Comparison of ENCODE assay signal across 16 cellular contexts in genomic region chr1:173570370-173571030, GRCh38. TPM values are rescaled to one million over a fixed set of nuclear protein-coding genes. Genes with fewer than 3 reads are reported as not detected.
A peak's percentile ranks its signal among the peaks of the same experiment; 100 is the strongest.
DNase-seq lines count a peak whose midpoint lies in the region; ATAC-seq and TF ChIP-seq lines count a peak whose summit lies in the region.
"Had no signal": no experiment of that assay in that cellular context is flagged by ENCODE, and none has a peak within 500 bp of the region (broad histone marks: within the 10 kb centered on the region; RNA-seq: fewer than 3 reads in every experiment).

No MANE protein-coding gene starts in this region.

- DNase-seq in neuronal stem cell (ENCODE audit: low spot score) (no peak), NCI-H1092 (lab: John Stamatoyannopoulos, UW) (no peak), GM13977 (ENCODE audit: low spot score) (no peak)
- no peak for DNase-seq in stimulated activated naive CD4-positive, alpha-beta T cell (lab: John Stamatoyannopoulos, UW)
- DNase-seq: activated CD4-positive, CD25-positive, alpha-beta regulatory T cell treated with anti-CD3 and anti-CD28 coated beads, Interleukin-2, amount 50 U/mL, for 72 hours; glutamatergic neuron; naive thymus-derived CD8-positive, alpha-beta T cell had no signal

- in situ Hi-C loops in GM13977 (cut with MboI; ENCODE audit: low pct_unique_long_range_greater_than_20kb, low sequenced_read_pairs, unreplicated experiment) = no loop called here

- H3K27ac ChIP-seq in neuronal stem cell (replicated peaks; ENCODE audit: low read length) = no peak overlapping the region
- H3K27ac ChIP-seq: C4-2B, cardiac muscle cell, HL-60, right atrium auricular region had no signal

- H2AK5ac ChIP-seq in neuronal stem cell (ENCODE audit: low read depth, low read length) = no peak overlapping the region

- H3K9me3 ChIP-seq in neuronal stem cell (replicated peaks in 1 of 2; ENCODE audit: control insufficient read depth in 2 of 2, insufficient read depth in 1 of 2, low read depth in 1 of 2, low read length in 2 of 2) = no peaks in the 10 kb centered on the region

- no peak overlapping the region for H3K14ac ChIP-seq in neuronal stem cell (ENCODE audit: low read length)

- H3K23ac ChIP-seq in neuronal stem cell (ENCODE audit: low read depth, low read length, poor library complexity) = no peak overlapping the region

- H4K91ac ChIP-seq in neuronal stem cell (ENCODE audit: low read depth, low read length, poor library complexity) = no peak overlapping the region

- no peaks in the 10 kb centered on the region for H3K4me1 ChIP-seq in neuronal stem cell (ENCODE audit: control insufficient read depth in 2 of 2, insufficient read depth in 1 of 2, low read depth in 1 of 2, low read length in 2 of 2)
- H3K4me1 ChIP-seq: right atrium auricular region had no signal

- H3K4ac ChIP-seq in neuronal stem cell (ENCODE audit: low read length) = no peak overlapping the region

- H3K36me3 ChIP-seq in neuronal stem cell (replicated peaks in 1 of 2; ENCODE audit: control insufficient read depth in 2 of 2, insufficient read depth in 2 of 2, low read length in 2 of 2) = no peaks in the 10 kb centered on the region
- H3K36me3 ChIP-seq: cardiac muscle cell, right atrium auricular region had no signal

- H3K27me3 ChIP-seq in neuronal stem cell (ENCODE audit: control insufficient read depth in 3 of 3, insufficient read depth in 3 of 3, low read depth in 1 of 3, low read length in 3 of 3) = no peaks in the 10 kb centered on the region
- H3K27me3 ChIP-seq: cardiac muscle cell, right atrium auricular region had no signal

- H4K8ac ChIP-seq in neuronal stem cell (ENCODE audit: low read depth, low read length) = no peak overlapping the region

- ATAC-seq in GM19023 (IDR thresholded peaks at IDR 0.05; ENCODE audit: unreplicated experiment) (peak; percentile 91), GM21717 (IDR thresholded peaks at IDR 0.05; ENCODE audit: unreplicated experiment) (peak; percentile 83), HG03432 (IDR thresholded peaks at IDR 0.05; ENCODE audit: unreplicated experiment) (peak; percentile 78)
- ATAC-seq: HCT116 had no signal

- H2BK15ac ChIP-seq in neuronal stem cell (ENCODE audit: low read length) = no peak overlapping the region

- no peak overlapping the region for H2BK120ac ChIP-seq in neuronal stem cell (ENCODE audit: low read depth, low read length)

- H3K4me2 ChIP-seq in neuronal stem cell (ENCODE audit: insufficient read depth, low read length, poor library complexity, severe bottlenecking) = no peak overlapping the region

- H2AFZ ChIP-seq in neuronal stem cell (ENCODE audit: low read length) = peak overlapping the region; percentile 29

- no peak overlapping the region for H3K9ac ChIP-seq in neuronal stem cell (ENCODE audit: low read depth, low read length, poor library complexity)

- no peak overlapping the region for H3K18ac ChIP-seq in neuronal stem cell (ENCODE audit: low read length)

- no CpG with 5 or more reads among the region's 4 CpGs for WGBS in neuronal stem cell (ENCODE audit: extremely low coverage in 2 of 2, insufficient read length in 2 of 2, insufficient replicate concordance in 1 of 2), 2 donors

- TF ChIP-seq CTCF in GM13977 (IDR thresholded peaks at IDR 0.05; ENCODE audit: extremely low read depth, insufficient read depth, missing control alignments) = no peak

- no peak overlapping the region for H2BK5ac ChIP-seq in neuronal stem cell (ENCODE audit: low read length)

- H2BK12ac ChIP-seq in neuronal stem cell (ENCODE audit: low read length) = no peak overlapping the region

- no peaks in the 10 kb centered on the region for H3K79me1 ChIP-seq in neuronal stem cell (ENCODE audit: low read depth, low read length)

- no peak overlapping the region for H3K4me3 ChIP-seq in neuronal stem cell (ENCODE audit: low read length in 2 of 2)
- H3K4me3 ChIP-seq: cardiac muscle cell, right atrium auricular region had no signal

RNA-seq across cellular contexts. Expression of gene SLC9C2, which starts 32.4 kb away (rescaled TPM):
- 0.04 TPM for polyA plus RNA-seq in neuronal stem cell (2013, experiment 1 of 2)
- 0.06 TPM for polyA plus RNA-seq in neuronal stem cell (2013, experiment 2 of 2)
- polyA plus RNA-seq: keratinocyte; naive thymus-derived CD8-positive, alpha-beta T cell had no signal
